16 cellular contexts compared by ENCODE assay signal in the genomic region with DNA sequence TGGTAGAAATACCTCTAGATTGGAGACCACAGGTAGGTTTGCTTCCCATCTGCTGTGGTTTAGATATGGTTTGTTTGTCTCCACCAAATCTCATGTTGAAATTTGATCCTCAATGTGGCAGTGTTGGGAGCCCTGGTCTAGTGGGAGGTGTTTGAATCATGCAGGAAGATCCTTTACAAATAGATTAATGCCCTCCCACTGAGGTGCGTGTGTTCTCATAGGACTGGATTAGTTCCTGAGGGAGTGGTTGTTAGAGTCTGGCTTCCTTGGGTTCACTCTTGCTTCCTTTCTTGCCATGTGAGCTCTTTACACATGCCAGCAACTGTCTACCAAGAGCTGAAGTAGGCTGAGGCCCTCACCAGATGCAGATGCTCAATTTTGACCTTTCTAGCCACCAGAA.
DNase-seq lines count a peak whose midpoint lies in the region; ATAC-seq and TF ChIP-seq lines count a peak whose summit lies in the region.
"Had no signal": no experiment of that assay in that cellular context is flagged by ENCODE, and none has a peak within 500 bp of the region (broad histone marks: within the 10 kb centered on the region; RNA-seq: fewer than 3 reads in every experiment).

No MANE protein-coding gene starts in this region.

- H3K27me3 ChIP-seq in dorsolateral prefrontal cortex, result no peaks in the 10 kb centered on the region
- H3K27me3 ChIP-seq: BLaER1 had no signal

- no peak overlapping the region for H3K27ac ChIP-seq in dorsolateral prefrontal cortex
- H3K27ac ChIP-seq: BLaER1 had no signal

- peak; percentile 54 for DNase-seq in NCI-H2171 treated with DMSO at 0.1 percent for 48 hours (lab: John Stamatoyannopoulos, UW)
- no peak for DNase-seq in NCI-H2171 (lab: John Stamatoyannopoulos, UW)
- peak; percentile 88 for DNase-seq in NCI-H146 (lab: John Stamatoyannopoulos, UW)
- DNase-seq in NCI-H69 (lab: John Stamatoyannopoulos, UW), result peak; percentile 70
- DNase-seq in iPS-NIHi7 (ENCODE audit: extremely low spot score), result peak; percentile 18
- no peak for DNase-seq in dorsolateral prefrontal cortex
- DNase-seq: CD8-positive, alpha-beta memory T cell; Kasumi-1; NCI-H1105; NCI-H187 treated with DMSO at 0.1 percent for 48 hours; NCI-H345; SHP77 had no signal

- no peak overlapping the region for H3K4me3 ChIP-seq in dorsolateral prefrontal cortex
- H3K4me3 ChIP-seq: BLaER1 had no signal

- intact Hi-C loops in dorsolateral prefrontal cortex (cut with DNase I), result no loop called here

- ATAC-seq in GM21723 (IDR thresholded peaks at IDR 0.05; ENCODE audit: unreplicated experiment) (no peak), GM21447 (IDR thresholded peaks at IDR 0.05; ENCODE audit: unreplicated experiment) (no peak)
- ATAC-seq: SK-N-SH treated with all-trans-retinoic acid at 6 μM for 48 hours had no signal

- TF ChIP-seq CTCF in dorsolateral prefrontal cortex (IDR thresholded peaks at IDR 0.05 in 54 of 56, conservative IDR thresholded peaks at IDR 0.05 in 2 of 56; ENCODE audit: low read depth in 1 of 56, partially characterized antibody in 56 of 56), result no peak

Comparison
In these comparisons a context has a peak if more than half of its experiments do, and no peak if none do; other contexts are left out.
1. DNase-seq: peak in NCI-H2171 treated with DMSO at 0.1 percent for 48 hours (single experiment), NCI-H146 (single experiment), NCI-H69 (single experiment) and iPS-NIHi7 (single experiment); none in NCI-H2171 (single experiment) and dorsolateral prefrontal cortex (0 of 10).